In genomic region chr3:129046037-129046731, GRCh38 we compare ENCODE assay signal across 9 cellular contexts. TPM values are rescaled to one million over a fixed set of nuclear protein-coding genes. Genes with fewer than 3 reads are reported as not detected.
DNase-seq lines count a peak whose midpoint lies in the region; ATAC-seq and TF ChIP-seq lines count a peak whose summit lies in the region.
"Had no signal": no experiment of that assay in that cellular context is flagged by ENCODE, and none has a peak within 500 bp of the region (broad histone marks: within the 10 kb centered on the region; RNA-seq: fewer than 3 reads in every experiment).

No MANE protein-coding gene starts in this region.

- H3K27me3 Mint-ChIP-seq in central memory CD8-positive, alpha-beta T cell = peaks cover 31% of the 10 kb centered on the region
- H3K27me3 Mint-ChIP-seq in stimulated activated naive CD8-positive, alpha-beta T cell treated with anti-CD3 and anti-CD28 coated beads, Interleukin-15, amount 100 ng/mL, for 72 hours = peaks cover 8% of the 10 kb centered on the region

- H2AFZ ChIP-seq in MM.1S (ENCODE audit: low read length) = peak overlapping the region; percentile 75

- H3K27ac Mint-ChIP-seq in central memory CD8-positive, alpha-beta T cell (ENCODE audit: low read depth) = no peak overlapping the region
- H3K27ac Mint-ChIP-seq in stimulated activated naive CD8-positive, alpha-beta T cell treated with anti-CD3 and anti-CD28 coated beads, Interleukin-15, amount 100 ng/mL, for 72 hours = peak overlapping the region in 1 of 2 donors; percentile 71

- no peak for DNase-seq in MM.1S
- DNase-seq in central memory CD8-positive, alpha-beta T cell (ENCODE audit: low spot score in 2 of 2) = no peak
- DNase-seq in left lobe of liver (ENCODE audit: low spot score) = no peak
- DNase-seq in stimulated activated naive CD8-positive, alpha-beta T cell treated with anti-CD3 and anti-CD28 coated beads, Interleukin-15, amount 100 ng/mL, for 72 hours = no peak
- no peak for DNase-seq in epidermal melanocyte (ENCODE audit: insufficient read length, low spot score)
- DNase-seq in NCI-H226 = no peak
- DNase-seq: cortex of kidney, NCI-H1105 treated with DMSO at 0.1 percent for 48 hours had no signal

- no peaks in the 10 kb centered on the region for H3K36me3 Mint-ChIP-seq in central memory CD8-positive, alpha-beta T cell (ENCODE audit: insufficient read depth)

- H3K9me2 ChIP-seq in MM.1S (replicated peaks; ENCODE audit: insufficient read depth, low read length) = no peaks in the 10 kb centered on the region

- ATAC-seq in central memory CD8-positive, alpha-beta T cell (replicated peaks; ENCODE audit: extremely low read depth, poor library complexity, severe bottlenecking) = no peak
- ATAC-seq in left lobe of liver (peak; percentile 23), GM18517 (IDR thresholded peaks at IDR 0.05; ENCODE audit: unreplicated experiment) (no peak)
- ATAC-seq in stimulated activated naive CD8-positive, alpha-beta T cell treated with anti-CD3 and anti-CD28 coated beads, Interleukin-15, amount 100 ng/mL, for 72 hours = peak; percentile 71

- no peak overlapping the region for H3K27ac ChIP-seq in MM.1S (ENCODE audit: low read length)

- H3K36me3 ChIP-seq in MM.1S (replicated peaks; ENCODE audit: insufficient read depth, low read length) = no peaks in the 10 kb centered on the region

- peaks cover 8% of the 10 kb centered on the region; the same call in 1 of the 2 replicates for H3K27me3 ChIP-seq in MM.1S (replicated peaks; ENCODE audit: insufficient read depth, low read length)

- no peaks in the 10 kb centered on the region for H3K79me2 ChIP-seq in MM.1S (ENCODE audit: low read length)

- H3K4me1 ChIP-seq in MM.1S (ENCODE audit: low read length) = no peaks in the 10 kb centered on the region

- no peaks in the 10 kb centered on the region for H3K4me1 Mint-ChIP-seq in central memory CD8-positive, alpha-beta T cell
- H3K4me1 Mint-ChIP-seq in stimulated activated naive CD8-positive, alpha-beta T cell treated with anti-CD3 and anti-CD28 coated beads, Interleukin-15, amount 100 ng/mL, for 72 hours = no peaks in the 10 kb centered on the region

- 0 out of 2 replicates have a peak, but pooled peaks have one; percentile 1 for TF ChIP-seq CTCF in MM.1S (IDR thresholded peaks at IDR 0.05; ENCODE audit: low read length)

- H3K9ac ChIP-seq in MM.1S (ENCODE audit: low read length) = no peak overlapping the region

- H3K4me2 ChIP-seq in MM.1S (ENCODE audit: low read depth, low read length) = peak overlapping the region; percentile 79

- H4K20me1 ChIP-seq in MM.1S (ENCODE audit: insufficient read depth, low read length) = no peaks in the 10 kb centered on the region

- no peaks in the 10 kb centered on the region for H3K9me3 ChIP-seq in MM.1S (replicated peaks; ENCODE audit: insufficient read depth, low read length)

- H3K4me3 Mint-ChIP-seq in central memory CD8-positive, alpha-beta T cell = peak overlapping the region; percentile 28
- peak overlapping the region; percentile 43 to 67 for H3K4me3 Mint-ChIP-seq in stimulated activated naive CD8-positive, alpha-beta T cell treated with anti-CD3 and anti-CD28 coated beads, Interleukin-15, amount 100 ng/mL, for 72 hours

- H3K9me3 Mint-ChIP-seq in central memory CD8-positive, alpha-beta T cell = no peaks in the 10 kb centered on the region
- H3K9me3 Mint-ChIP-seq in stimulated activated naive CD8-positive, alpha-beta T cell treated with anti-CD3 and anti-CD28 coated beads, Interleukin-15, amount 100 ng/mL, for 72 hours = peaks cover 5 to 9% of the 10 kb centered on the region in 2 donors

- H3K4me3 ChIP-seq in MM.1S (ENCODE audit: low read length) = peak overlapping the region; percentile 54

- no peaks in the 10 kb centered on the region for H3F3A ChIP-seq in MM.1S (ENCODE audit: insufficient read depth, low read length)

RNA-seq across cellular contexts. Expression of gene GP9, which starts 14.4 kb away (rescaled TPM):
- 0.20 TPM for total RNA-seq in left lobe of liver

RNA-seq across cellular contexts. Expression of gene EFCC1, which starts 45.1 kb away (rescaled TPM):
- total RNA-seq in left lobe of liver = 0.53 TPM

RNA-seq across cellular contexts. Expression of gene CFAP92, which starts 52.3 kb away (rescaled TPM):
- total RNA-seq in left lobe of liver = not detected

Comparison
In these comparisons a context has a peak if more than half of its experiments do, and no peak if none do; other contexts are left out.
1. ATAC-seq: peak in left lobe of liver (single experiment) and stimulated activated naive CD8-positive, alpha-beta T cell treated with anti-CD3 and anti-CD28 coated beads, Interleukin-15, amount 100 ng/mL, for 72 hours (single experiment); none in central memory CD8-positive, alpha-beta T cell (single experiment) and GM18517 (single experiment).